In genomic region chr10:103553743-103554487, GRCh38 we compare ENCODE assay signal across 9 cellular contexts.
A peak's percentile ranks its signal among the peaks of the same experiment; 100 is the strongest.
DNase-seq lines count a peak whose midpoint lies in the region; ATAC-seq and TF ChIP-seq lines count a peak whose summit lies in the region.
"Had no signal": no experiment of that assay in that cellular context is flagged by ENCODE, and none has a peak within 500 bp of the region (broad histone marks: within the 10 kb centered on the region; RNA-seq: fewer than 3 reads in every experiment).

No MANE protein-coding gene starts in this region.

- H3K4me3 Mint-ChIP-seq in activated CD8-positive, alpha-beta T cell treated with anti-CD3 and anti-CD28 coated beads for 36 hours = peak overlapping the region; percentile 60
- H3K4me3 Mint-ChIP-seq in activated CD8-positive, alpha-beta T cell treated with anti-CD3 and anti-CD28 coated beads, Interleukin-2, amount 10 ng/mL, durations not matched to agents 7 days and 5 days = no peak overlapping the region
- H3K4me3 Mint-ChIP-seq in activated naive CD4-positive, alpha-beta T cell treated with anti-CD3 and anti-CD28 coated beads, Interleukin-2, amount 50 U/mL, for 24 hours = peak overlapping the region; percentile 42
- peak overlapping the region; percentile 69 for H3K4me3 Mint-ChIP-seq in neural crest cell
- H3K4me3 Mint-ChIP-seq in stimulated activated naive CD8-positive, alpha-beta T cell treated with anti-CD3 and anti-CD28 coated beads, Interleukin-15, amount 100 ng/mL, for 72 hours = peak overlapping the region in 1 of 2 donors; percentile 84

- H3K36me3 ChIP-seq in hepatocyte (replicated peaks; ENCODE audit: insufficient read depth, low read depth) = no peaks in the 10 kb centered on the region
- H3K36me3 ChIP-seq: heart right ventricle had no signal

- no peak overlapping the region for H3K4me2 ChIP-seq in hepatocyte

- H3K27ac ChIP-seq in hepatocyte = no peak overlapping the region
- H3K27ac ChIP-seq: heart right ventricle had no signal

- peak; percentile 86 for DNase-seq in activated CD8-positive, alpha-beta T cell treated with anti-CD3 and anti-CD28 coated beads for 36 hours
- DNase-seq in activated CD8-positive, alpha-beta T cell treated with anti-CD3 and anti-CD28 coated beads, Interleukin-2, amount 10 ng/mL, durations not matched to agents 7 days and 5 days = no peak
- DNase-seq in neural crest cell (ENCODE audit: low read depth, low spot score) = no peak
- peak; percentile 30 to 35 for DNase-seq in stimulated activated naive CD8-positive, alpha-beta T cell treated with anti-CD3 and anti-CD28 coated beads, Interleukin-15, amount 100 ng/mL, for 72 hours
- no peak for DNase-seq in hepatocyte (ENCODE audit: low spot score)

- POLR2A ChIA-PET in activated CD8-positive, alpha-beta T cell treated with anti-CD3 and anti-CD28 coated beads for 36 hours (lab: Charles Lee) = interaction anchor here (1.4 kb wide), 1 partner anchor 36 kb away, joined by 3 read pairs; no protein-coding TSS in a partner anchor
- POLR2A ChIA-PET in activated CD8-positive, alpha-beta T cell treated with anti-CD3 and anti-CD28 coated beads, Interleukin-2, amount 10 ng/mL, durations not matched to agents 7 days and 5 days (lab: Charles Lee) = no interaction called here

- peaks cover 13% of the 10 kb centered on the region for H3K4me1 ChIP-seq in hepatocyte (ENCODE audit: insufficient read depth)

- H3K79me2 ChIP-seq in hepatocyte = no peaks in the 10 kb centered on the region

- no peaks in the 10 kb centered on the region for H4K20me1 ChIP-seq in hepatocyte (ENCODE audit: insufficient read depth, poor library complexity, severe bottlenecking)

- H3K36me3 Mint-ChIP-seq in activated CD8-positive, alpha-beta T cell treated with anti-CD3 and anti-CD28 coated beads for 36 hours (ENCODE audit: low read depth) = no peaks in the 10 kb centered on the region
- no peaks in the 10 kb centered on the region for H3K36me3 Mint-ChIP-seq in activated CD8-positive, alpha-beta T cell treated with anti-CD3 and anti-CD28 coated beads, Interleukin-2, amount 10 ng/mL, durations not matched to agents 7 days and 5 days (ENCODE audit: low read depth)
- no peaks in the 10 kb centered on the region for H3K36me3 Mint-ChIP-seq in activated naive CD4-positive, alpha-beta T cell treated with anti-CD3 and anti-CD28 coated beads, Interleukin-2, amount 50 U/mL, for 24 hours
- no peaks in the 10 kb centered on the region for H3K36me3 Mint-ChIP-seq in neural crest cell (ENCODE audit: low read depth)

- no peaks in the 10 kb centered on the region for H3K9me3 ChIP-seq in hepatocyte (ENCODE audit: low read depth)
- H3K9me3 ChIP-seq: heart right ventricle had no signal

- H3K27me3 Mint-ChIP-seq in activated CD8-positive, alpha-beta T cell treated with anti-CD3 and anti-CD28 coated beads for 36 hours = peaks cover 26% of the 10 kb centered on the region
- peaks cover 32% of the 10 kb centered on the region for H3K27me3 Mint-ChIP-seq in activated CD8-positive, alpha-beta T cell treated with anti-CD3 and anti-CD28 coated beads, Interleukin-2, amount 10 ng/mL, durations not matched to agents 7 days and 5 days (ENCODE audit: low read depth)
- peaks cover 9% of the 10 kb centered on the region for H3K27me3 Mint-ChIP-seq in activated naive CD4-positive, alpha-beta T cell treated with anti-CD3 and anti-CD28 coated beads, Interleukin-2, amount 50 U/mL, for 24 hours
- H3K27me3 Mint-ChIP-seq in neural crest cell (ENCODE audit: low read depth) = peaks cover 8% of the 10 kb centered on the region
- peaks cover 64% of the 10 kb centered on the region for H3K27me3 Mint-ChIP-seq in stimulated activated naive CD8-positive, alpha-beta T cell treated with anti-CD3 and anti-CD28 coated beads, Interleukin-15, amount 100 ng/mL, for 72 hours

- peak; percentile 84 for ATAC-seq in activated CD8-positive, alpha-beta T cell treated with anti-CD3 and anti-CD28 coated beads for 36 hours
- ATAC-seq in activated CD8-positive, alpha-beta T cell treated with anti-CD3 and anti-CD28 coated beads, Interleukin-2, amount 10 ng/mL, durations not matched to agents 7 days and 5 days = no peak
- ATAC-seq in stimulated activated naive CD8-positive, alpha-beta T cell treated with anti-CD3 and anti-CD28 coated beads, Interleukin-15, amount 100 ng/mL, for 72 hours = peak; percentile 68
- no peak for ATAC-seq in HG03442 (IDR thresholded peaks at IDR 0.05; ENCODE audit: unreplicated experiment)
- ATAC-seq in GM21529 (IDR thresholded peaks at IDR 0.05; ENCODE audit: unreplicated experiment) = no peak

- H3K27me3 ChIP-seq in hepatocyte = no peaks in the 10 kb centered on the region

- CTCF ChIA-PET in activated CD8-positive, alpha-beta T cell treated with anti-CD3 and anti-CD28 coated beads for 36 hours (lab: Charles Lee) = interaction anchor here (0.7 to 1.9 kb wide), 4 partner anchors 10 to 31 kb away, joined by 3 to 11 read pairs (median 5); no protein-coding TSS in a partner anchor
- CTCF ChIA-PET in activated CD8-positive, alpha-beta T cell treated with anti-CD3 and anti-CD28 coated beads, Interleukin-2, amount 10 ng/mL, durations not matched to agents 7 days and 5 days (lab: Charles Lee) = interaction anchor here (1.2 to 2.0 kb wide), 2 partner anchors 10 to 659 kb away, joined by 3 to 7 read pairs; no protein-coding TSS in a partner anchor

- H3K9me2 ChIP-seq in hepatocyte (replicated peaks; ENCODE audit: insufficient read depth) = no peaks in the 10 kb centered on the region

- no peak for TF ChIP-seq CTCF in activated CD8-positive, alpha-beta T cell treated with anti-CD3 and anti-CD28 coated beads for 36 hours (IDR thresholded peaks at IDR 0.05)
- TF ChIP-seq CTCF in neural crest cell (conservative IDR thresholded peaks at IDR 0.05) = no peak
- no peak for TF ChIP-seq CTCF in hepatocyte (IDR thresholded peaks at IDR 0.05; ENCODE audit: poor library complexity)

- WGBS in hepatocyte (ENCODE audit: low lambda C conversion rate, missing lambda C conversion rate) = 94% methylated on average over 8 of the region's 8 CpGs

- H3K4me1 Mint-ChIP-seq in activated CD8-positive, alpha-beta T cell treated with anti-CD3 and anti-CD28 coated beads for 36 hours (ENCODE audit: low read depth) = peaks cover 18% of the 10 kb centered on the region
- peaks cover 19% of the 10 kb centered on the region for H3K4me1 Mint-ChIP-seq in activated CD8-positive, alpha-beta T cell treated with anti-CD3 and anti-CD28 coated beads, Interleukin-2, amount 10 ng/mL, durations not matched to agents 7 days and 5 days (ENCODE audit: low read depth)
- H3K4me1 Mint-ChIP-seq in activated naive CD4-positive, alpha-beta T cell treated with anti-CD3 and anti-CD28 coated beads, Interleukin-2, amount 50 U/mL, for 24 hours = peaks cover 14% of the 10 kb centered on the region
- H3K4me1 Mint-ChIP-seq in neural crest cell = peaks cover 5% of the 10 kb centered on the region
- H3K4me1 Mint-ChIP-seq in stimulated activated naive CD8-positive, alpha-beta T cell treated with anti-CD3 and anti-CD28 coated beads, Interleukin-15, amount 100 ng/mL, for 72 hours = peaks cover 35% of the 10 kb centered on the region

- intact Hi-C loops in activated CD8-positive, alpha-beta T cell treated with anti-CD3 and anti-CD28 coated beads for 36 hours (cut with micrococcal nuclease) = no loop called here

- H3K4me3 ChIP-seq in hepatocyte = no peak overlapping the region

- no peaks in the 10 kb centered on the region for H3K9me3 Mint-ChIP-seq in activated CD8-positive, alpha-beta T cell treated with anti-CD3 and anti-CD28 coated beads for 36 hours
- no peaks in the 10 kb centered on the region for H3K9me3 Mint-ChIP-seq in activated CD8-positive, alpha-beta T cell treated with anti-CD3 and anti-CD28 coated beads, Interleukin-2, amount 10 ng/mL, durations not matched to agents 7 days and 5 days (ENCODE audit: insufficient read depth)
- no peaks in the 10 kb centered on the region for H3K9me3 Mint-ChIP-seq in activated naive CD4-positive, alpha-beta T cell treated with anti-CD3 and anti-CD28 coated beads, Interleukin-2, amount 50 U/mL, for 24 hours
- H3K9me3 Mint-ChIP-seq in neural crest cell = no peaks in the 10 kb centered on the region
- no peaks in the 10 kb centered on the region for H3K9me3 Mint-ChIP-seq in stimulated activated naive CD8-positive, alpha-beta T cell treated with anti-CD3 and anti-CD28 coated beads, Interleukin-15, amount 100 ng/mL, for 72 hours

- H3K27ac Mint-ChIP-seq in activated CD8-positive, alpha-beta T cell treated with anti-CD3 and anti-CD28 coated beads for 36 hours = peak overlapping the region; percentile 55
- no peak overlapping the region for H3K27ac Mint-ChIP-seq in activated CD8-positive, alpha-beta T cell treated with anti-CD3 and anti-CD28 coated beads, Interleukin-2, amount 10 ng/mL, durations not matched to agents 7 days and 5 days
- no peak overlapping the region for H3K27ac Mint-ChIP-seq in activated naive CD4-positive, alpha-beta T cell treated with anti-CD3 and anti-CD28 coated beads, Interleukin-2, amount 50 U/mL, for 24 hours
- no peak overlapping the region for H3K27ac Mint-ChIP-seq in neural crest cell (ENCODE audit: unreplicated experiment)
- peak overlapping the region in 1 of 2 donors; percentile 35 for H3K27ac Mint-ChIP-seq in stimulated activated naive CD8-positive, alpha-beta T cell treated with anti-CD3 and anti-CD28 coated beads, Interleukin-15, amount 100 ng/mL, for 72 hours

- H2AFZ ChIP-seq in hepatocyte = no peak overlapping the region

Comparison
In these comparisons a context has a peak if more than half of its experiments do, and no peak if none do; other contexts are left out.
1. ATAC-seq: peak in activated CD8-positive, alpha-beta T cell treated with anti-CD3 and anti-CD28 coated beads for 36 hours (single experiment) and stimulated activated naive CD8-positive, alpha-beta T cell treated with anti-CD3 and anti-CD28 coated beads, Interleukin-15, amount 100 ng/mL, for 72 hours (single experiment); none in activated CD8-positive, alpha-beta T cell treated with anti-CD3 and anti-CD28 coated beads, Interleukin-2, amount 10 ng/mL, durations not matched to agents 7 days and 5 days (single experiment), HG03442 (single experiment) and GM21529 (single experiment).
2. DNase-seq: peak in activated CD8-positive, alpha-beta T cell treated with anti-CD3 and anti-CD28 coated beads for 36 hours (single experiment) and stimulated activated naive CD8-positive, alpha-beta T cell treated with anti-CD3 and anti-CD28 coated beads, Interleukin-15, amount 100 ng/mL, for 72 hours (2 of 2); none in activated CD8-positive, alpha-beta T cell treated with anti-CD3 and anti-CD28 coated beads, Interleukin-2, amount 10 ng/mL, durations not matched to agents 7 days and 5 days (single experiment), neural crest cell (single experiment) and hepatocyte (single experiment).